23 cellular contexts compared by ENCODE assay signal in genomic region chr4:11769425-11769824, GRCh38.
DNase-seq lines count a peak whose midpoint lies in the region; ATAC-seq, FAIRE-seq and TF ChIP-seq lines count a peak whose summit lies in the region.
"Had no signal": no experiment of that assay in that cellular context is flagged by ENCODE, and none has a peak within 500 bp of the region (broad histone marks: within the 10 kb centered on the region; RNA-seq: fewer than 3 reads in every experiment).

No MANE protein-coding gene starts in this region.

- TF ChIP-seq RAD21 in IMR-90 (IDR thresholded peaks at IDR 0.05; ENCODE audit: low read length): no peak

- in situ Hi-C loops in IMR-90 (cut with MboI; ENCODE audit: low sequenced_read_pairs): no loop called here

- BruUV-seq in IMR-90 (replicated peaks; lab: Mats Ljungman, UMichigan): no TSS peak

- no peak for FAIRE-seq in kidney (lab: Jason Lieb, UNC)

- intact Hi-C loops in IMR-90 (cut with micrococcal nuclease): loop anchor here (5.0 to 10.0 kb wide), 2 partner anchors 865 to 1778 kb away; no protein-coding TSS in a partner anchor
- intact Hi-C loops in ovary (cut with DNase I): no loop called here
- intact Hi-C loops in kidney (cut with DNase I): no loop called here

- H2AFZ ChIP-seq in IMR-90 (replicated peaks; ENCODE audit: low read length, poor library complexity) (no peak overlapping the region), hepatocyte (no peak overlapping the region)
- H2AFZ ChIP-seq: neural progenitor cell had no signal

- TF ChIP-seq EP300 in ovary (IDR thresholded peaks at IDR 0.05): no peak

- H3K36me3 ChIP-seq in IMR-90 (ENCODE audit: control insufficient read depth, insufficient read depth, low read length) (no peaks in the 10 kb centered on the region), hepatocyte (replicated peaks; ENCODE audit: insufficient read depth, low read depth) (no peaks in the 10 kb centered on the region), ovary (no peaks in the 10 kb centered on the region), kidney (ENCODE audit: control insufficient read depth in 1 of 2, insufficient read depth in 2 of 2, low read length in 2 of 2) (no peaks in the 10 kb centered on the region)
- H3K36me3 ChIP-seq: BLaER1 treated with 17β-estradiol and CSF1 and Interleukin-3, amounts not matched to agents 10 nM and 100 nM; neural progenitor cell had no signal

- DNase-seq in IMR-90: peak; percentile 6
- peak; percentile 29 for DNase-seq in epithelial cell of proximal tubule (ENCODE audit: low read depth)
- DNase-seq in hepatocyte (ENCODE audit: low spot score): peak; percentile 41
- peak; percentile 60 to 82 (median 78) for DNase-seq in ovary
- DNase-seq in NCI-H2107 treated with DMSO at 0.1 percent for 48 hours (lab: John Stamatoyannopoulos, UW; ENCODE audit: unreplicated experiment): no peak
- no peak for DNase-seq in kidney
- DNase-seq in NCI-H187 treated with DMSO at 0.1 percent for 48 hours (lab: John Stamatoyannopoulos, UW): no peak
- DNase-seq: activated CD4-positive, alpha-beta T cell treated with anti-CD3 and anti-CD28 coated beads, Interleukin-2, amount 50 U/mL, for 1 hour; activated CD8-positive, alpha-beta memory T cell treated with anti-CD3 and anti-CD28 coated beads, Interleukin-2, amount 50 U/mL, for 48 hours; amygdala; effector memory CD8-positive, alpha-beta T cell; foreskin keratinocyte; Kasumi-1; NCI-H1105; NCI-H510A; stimulated activated CD8-positive, alpha-beta memory T cell treated with anti-CD3 and anti-CD28 coated beads, Interleukin-4, amount 100 ng/mL, for 48 hours; T-helper 2 cell had no signal

- CTCF ChIA-PET in IMR-90 (lab: Yijun Ruan, JAX): interaction anchor here (0.6 kb wide), 1 partner anchor 109 kb away, joined by 4 read pairs; no protein-coding TSS in a partner anchor

- H3K9ac ChIP-seq in IMR-90 (ENCODE audit: low read depth, low read length): no peak overlapping the region
- H3K9ac ChIP-seq in kidney (ENCODE audit: low read length in 2 of 2): no peak overlapping the region
- H3K9ac ChIP-seq: BLaER1 treated with 17β-estradiol and CSF1 and Interleukin-3, amounts not matched to agents 10 nM and 100 nM; neural progenitor cell had no signal

- no peak for TF ChIP-seq POLR2A in IMR-90 (IDR thresholded peaks at IDR 0.05; ENCODE audit: low read depth, low read length)
- TF ChIP-seq POLR2A in ovary (IDR thresholded peaks at IDR 0.05): no peak

- H2BK20ac ChIP-seq in IMR-90 (ENCODE audit: low read depth, low read length): no peak overlapping the region

- H4K8ac ChIP-seq in IMR-90 (ENCODE audit: low read depth in 2 of 2, low read length in 2 of 2): no peak overlapping the region

- H3K9me3 ChIP-seq in IMR-90 (ENCODE audit: control insufficient read depth, insufficient read depth, low read length): no peaks in the 10 kb centered on the region
- no peaks in the 10 kb centered on the region for H3K9me3 ChIP-seq in hepatocyte (ENCODE audit: low read depth)
- no peaks in the 10 kb centered on the region for H3K9me3 ChIP-seq in ovary
- H3K9me3 ChIP-seq in kidney (ENCODE audit: control insufficient read depth in 1 of 2, low read length in 2 of 2): no peaks in the 10 kb centered on the region
- H3K9me3 ChIP-seq: BLaER1 treated with 17β-estradiol and CSF1 and Interleukin-3, amounts not matched to agents 10 nM and 100 nM had no signal

- H3K4me3 ChIP-seq in IMR-90 (ENCODE audit: insufficient read depth, low read depth, low read length): no peak overlapping the region
- no peak overlapping the region for H3K4me3 ChIP-seq in epithelial cell of proximal tubule (ENCODE audit: low read depth, low read length)
- no peak overlapping the region for H3K4me3 ChIP-seq in hepatocyte
- no peak overlapping the region for H3K4me3 ChIP-seq in ovary
- H3K4me3 ChIP-seq in kidney (ENCODE audit: low read length in 2 of 2): no peak overlapping the region
- H3K4me3 ChIP-seq: BLaER1 treated with 17β-estradiol and CSF1 and Interleukin-3, amounts not matched to agents 10 nM and 100 nM; neural progenitor cell; SK-N-MC had no signal

- H3K4me1 ChIP-seq in IMR-90 (ENCODE audit: control insufficient read depth, insufficient read depth, low read length): no peaks in the 10 kb centered on the region
- H3K4me1 ChIP-seq in hepatocyte (ENCODE audit: insufficient read depth): no peaks in the 10 kb centered on the region
- peaks cover 8% of the 10 kb centered on the region for H3K4me1 ChIP-seq in ovary (ENCODE audit: insufficient read depth)
- H3K4me1 ChIP-seq in kidney (ENCODE audit: control insufficient read depth in 1 of 2, insufficient read depth in 1 of 2, low read depth in 1 of 2, low read length in 2 of 2): no peaks in the 10 kb centered on the region
- H3K4me1 ChIP-seq: BLaER1 treated with 17β-estradiol and CSF1 and Interleukin-3, amounts not matched to agents 10 nM and 100 nM; foreskin keratinocyte; neural progenitor cell had no signal

- H3K23ac ChIP-seq in IMR-90 (ENCODE audit: low read depth, low read length): no peak overlapping the region

- H4K20me1 ChIP-seq in IMR-90 (ENCODE audit: insufficient read depth, low read length) (no peaks in the 10 kb centered on the region), hepatocyte (ENCODE audit: insufficient read depth, poor library complexity, severe bottlenecking) (no peaks in the 10 kb centered on the region)
- H4K20me1 ChIP-seq: BLaER1 treated with 17β-estradiol and CSF1 and Interleukin-3, amounts not matched to agents 10 nM and 100 nM had no signal

- H3K14ac ChIP-seq in IMR-90 (replicated peaks; ENCODE audit: low read depth, low read length): no peak overlapping the region

- dilution Hi-C loops in IMR-90 (cut with HindIII; ENCODE audit: low sequenced_read_pairs, unreplicated experiment): no loop called here

- H3K4me2 ChIP-seq in IMR-90 (ENCODE audit: low read depth, low read length) (no peak overlapping the region), hepatocyte (no peak overlapping the region)
- H3K4me2 ChIP-seq: BLaER1 treated with 17β-estradiol and CSF1 and Interleukin-3, amounts not matched to agents 10 nM and 100 nM; neural progenitor cell had no signal

- no peak overlapping the region for H4K5ac ChIP-seq in IMR-90 (ENCODE audit: low read depth, low read length)

- H3K79me1 ChIP-seq in IMR-90 (ENCODE audit: low read depth in 1 of 2, low read length in 2 of 2): no peaks in the 10 kb centered on the region

- no peak overlapping the region for H2BK120ac ChIP-seq in IMR-90 (ENCODE audit: low read depth, low read length)

- H2AK9ac ChIP-seq in IMR-90 (replicated peaks; ENCODE audit: low read depth, low read length, poor library complexity): no peak overlapping the region

- ATAC-seq in IMR-90 (ENCODE audit: low read depth) (no peak), GM21447 (IDR thresholded peaks at IDR 0.05; ENCODE audit: unreplicated experiment) (no peak)
- ATAC-seq: effector memory CD8-positive, alpha-beta T cell; foreskin keratinocyte; HCT116 had no signal

- H3K9me2 ChIP-seq in hepatocyte (replicated peaks; ENCODE audit: insufficient read depth): no peaks in the 10 kb centered on the region

- no peak overlapping the region for H4K91ac ChIP-seq in IMR-90 (ENCODE audit: insufficient read depth, low read depth, low read length)

- H3K18ac ChIP-seq in IMR-90 (ENCODE audit: low read depth, low read length): no peak overlapping the region

- TF ChIP-seq CTCF in IMR-90 (conservative IDR thresholded peaks at IDR 0.05; ENCODE audit: low read depth, low read length) (no peak), epithelial cell of proximal tubule (conservative IDR thresholded peaks at IDR 0.05; ENCODE audit: low read depth, low read length) (no peak), hepatocyte (IDR thresholded peaks at IDR 0.05; ENCODE audit: poor library complexity) (no peak), ovary (IDR thresholded peaks at IDR 0.05) (no peak), kidney (IDR thresholded peaks at IDR 0.05; ENCODE audit: borderline replicate concordance, extremely low read depth, insufficient read depth) (no peak)

- H2BK5ac ChIP-seq in IMR-90 (ENCODE audit: low read depth, low read length, poor library complexity, severe bottlenecking): no peak overlapping the region

- H3K56ac ChIP-seq in IMR-90 (ENCODE audit: extremely low read depth, insufficient read depth, low read length): no peak overlapping the region

- H2BK15ac ChIP-seq in IMR-90 (ENCODE audit: low read depth, low read length): no peak overlapping the region

- H3K4ac ChIP-seq in IMR-90 (ENCODE audit: low read depth, low read length): no peak overlapping the region

- POLR2A ChIA-PET in IMR-90 (lab: Charles Lee; ENCODE audit: unreplicated experiment): no interaction called here

- WGBS in IMR-90 (ENCODE audit: extremely low coverage in 2 of 2, insufficient read length in 1 of 2), 2 experiments: no CpG with 5 or more reads among the region's 3 CpGs
- WGBS in hepatocyte (ENCODE audit: low lambda C conversion rate, missing lambda C conversion rate): 90% methylated on average over 3 of the region's 3 CpGs
- WGBS in ovary, 3 donors: 53 to 61% (median 58%) methylated on average over 3 of the region's 3 CpGs

- H2AK5ac ChIP-seq in IMR-90 (ENCODE audit: low read depth, low read length): no peak overlapping the region

- H3K27me3 ChIP-seq in IMR-90 (ENCODE audit: control insufficient read depth, insufficient read depth, low read length) (no peaks in the 10 kb centered on the region), hepatocyte (no peaks in the 10 kb centered on the region), ovary (no peaks in the 10 kb centered on the region)
- H3K27me3 ChIP-seq: BLaER1 treated with 17β-estradiol and CSF1 and Interleukin-3, amounts not matched to agents 10 nM and 100 nM; foreskin keratinocyte; neural progenitor cell had no signal

- no peak overlapping the region for H3K27ac ChIP-seq in IMR-90 (ENCODE audit: insufficient read depth, low read length)
- no peak overlapping the region for H3K27ac ChIP-seq in hepatocyte
- H3K27ac ChIP-seq in ovary: no peak overlapping the region
- no peak overlapping the region for H3K27ac ChIP-seq in kidney (ENCODE audit: low read depth in 2 of 2, low read length in 2 of 2)
- H3K27ac ChIP-seq: BLaER1 treated with 17β-estradiol and CSF1 and Interleukin-3, amounts not matched to agents 10 nM and 100 nM; foreskin keratinocyte; neural progenitor cell; SK-N-MC; VCaP had no signal

- H3K9me1 ChIP-seq in IMR-90 (ENCODE audit: insufficient read depth, low read length): no peaks in the 10 kb centered on the region

- H3K79me2 ChIP-seq in hepatocyte: no peaks in the 10 kb centered on the region

TF ChIP-seq in IMR-90, 13 proteins besides CTCF, POLR2A, EP300 and RAD21 (continues in another document):
- TF ChIP-seq NFE2L2 (IDR thresholded peaks at IDR 0.05; ENCODE audit: low read depth, low read length): no peak
- TF ChIP-seq BHLHE40 (IDR thresholded peaks at IDR 0.05; ENCODE audit: low read depth, low read length): no peak
- no peak for TF ChIP-seq RCOR1 (IDR thresholded peaks at IDR 0.05; ENCODE audit: insufficient replicate concordance, low read length)

Comparison
In these comparisons a context has a peak if more than half of its experiments do, and no peak if none do; other contexts are left out.
1. DNase-seq: peak in IMR-90 (single experiment), epithelial cell of proximal tubule (single experiment), hepatocyte (single experiment) and ovary (5 of 5); none in NCI-H2107 treated with DMSO at 0.1 percent for 48 hours (single experiment), kidney (single experiment) and NCI-H187 treated with DMSO at 0.1 percent for 48 hours (single experiment).